ENCODE assay signal across 10 cellular contexts in the genomic region with DNA sequence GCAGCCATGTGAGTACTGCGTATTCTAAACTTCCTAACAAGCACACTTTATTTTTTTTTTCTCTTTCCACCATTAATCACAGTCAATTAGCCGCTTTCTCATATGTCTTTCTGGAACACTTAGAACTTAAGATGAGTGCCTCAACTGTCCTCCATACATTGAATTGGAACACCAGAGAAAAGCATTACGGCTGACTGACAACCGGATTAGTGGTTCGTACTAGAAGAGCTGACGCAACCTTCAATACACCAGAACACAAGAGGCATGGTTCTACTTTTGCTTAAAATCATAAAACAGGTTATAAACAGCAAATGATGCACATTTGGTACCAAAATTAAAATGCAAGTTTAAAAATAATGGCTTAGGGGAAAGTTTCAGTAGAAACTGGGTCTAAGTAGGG. TPM values are rescaled to one million over a fixed set of nuclear protein-coding genes. Genes with fewer than 3 reads are reported as not detected.
DNase-seq lines count a peak whose midpoint lies in the region; ATAC-seq and TF ChIP-seq lines count a peak whose summit lies in the region.
"Had no signal": no experiment of that assay in that cellular context is flagged by ENCODE, and none has a peak within 500 bp of the region (broad histone marks: within the 10 kb centered on the region; RNA-seq: fewer than 3 reads in every experiment).

No MANE protein-coding gene starts in this region.

- CTCF ChIA-PET in SK-N-SH (lab: Yijun Ruan, JAX) = interaction anchor here (4.8 kb wide), 1 partner anchor 16 kb away, joined by 19 read pairs; no protein-coding TSS in a partner anchor

- H2BK12ac ChIP-seq in mesenchymal stem cell (ENCODE audit: low read length in 2 of 2) = no peak overlapping the region

- H2AFZ ChIP-seq in mesenchymal stem cell (ENCODE audit: low read depth, low read length) (no peak overlapping the region), SK-N-SH (ENCODE audit: low read depth) (no peak overlapping the region)

- H3F3A ChIP-seq in SK-N-SH (replicated peaks; ENCODE audit: insufficient read depth) = no peaks in the 10 kb centered on the region

- WGBS in mesenchymal stem cell = 50% methylated on average over 3 of the region's 6 CpGs
- 11% methylated on average over 6 of the region's 6 CpGs for WGBS in SK-N-SH (ENCODE audit: low lambda C conversion rate)

- H3K18ac ChIP-seq in mesenchymal stem cell (ENCODE audit: low read depth in 1 of 2, low read length in 2 of 2) = no peak overlapping the region

- H2BK120ac ChIP-seq in mesenchymal stem cell (ENCODE audit: low read depth, low read length) = no peak overlapping the region

- H3K4me3 ChIP-seq in MG63 = peak overlapping the region; percentile 58
- H3K4me3 ChIP-seq in choroid plexus epithelial cell (ENCODE audit: low read depth, low read length) = peak overlapping the region; percentile 71
- H3K4me3 ChIP-seq in mesenchymal stem cell (ENCODE audit: insufficient read depth in 1 of 2, low read depth in 1 of 2, low read length in 2 of 2) = peak overlapping the region in 1 of 2 experiments; percentile 84
- peak overlapping the region; percentile 83 for H3K4me3 ChIP-seq in thoracic aorta
- H3K4me3 ChIP-seq in SK-N-SH (ENCODE audit: low read depth in 2 of 2, low read length in 1 of 2) = no peak overlapping the region

- no peak overlapping the region for H3K4ac ChIP-seq in mesenchymal stem cell (ENCODE audit: low read depth in 1 of 2, low read length in 2 of 2)

- TF ChIP-seq CTCF in choroid plexus epithelial cell (conservative IDR thresholded peaks at IDR 0.05; ENCODE audit: low read depth, low read length) = no peak
- TF ChIP-seq CTCF in thoracic aorta (IDR thresholded peaks at IDR 0.05) = no peak
- no peak for TF ChIP-seq CTCF in SK-N-SH (IDR thresholded peaks at IDR 0.05)

- H3K27ac ChIP-seq in mesenchymal stem cell (ENCODE audit: low read length, poor library complexity, severe bottlenecking) (no peak overlapping the region), thoracic aorta (peak overlapping the region; percentile 38 to 86), SK-N-SH (ENCODE audit: low read depth in 2 of 2, low read length in 1 of 2) (no peak overlapping the region)

- TF ChIP-seq RAD21 in SK-N-SH (IDR thresholded peaks at IDR 0.05; ENCODE audit: low read length) = no peak

- H3K36me3 ChIP-seq in MG63 = no peaks in the 10 kb centered on the region
- no peaks in the 10 kb centered on the region for H3K36me3 ChIP-seq in mesenchymal stem cell (ENCODE audit: control insufficient read depth in 1 of 2, insufficient read depth in 2 of 2, low read depth in 1 of 2, low read length in 2 of 2)
- no peaks in the 10 kb centered on the region for H3K36me3 ChIP-seq in thoracic aorta
- no peaks in the 10 kb centered on the region for H3K36me3 ChIP-seq in SK-N-SH (replicated peaks in 1 of 2; ENCODE audit: control insufficient read depth in 1 of 2, insufficient read depth in 2 of 2, low read length in 1 of 2)

- no peak for TF ChIP-seq EP300 in SK-N-SH (IDR thresholded peaks at IDR 0.05; ENCODE audit: borderline replicate concordance in 1 of 2, low read depth in 1 of 2, low read length in 1 of 2)

- intact Hi-C loops in posterior vena cava (cut with DNase I) = no loop called here

- no peak for ATAC-seq in thoracic aorta (ENCODE audit: insufficient number of reproducible peaks, low FRiP score, low read depth)

- H3K79me2 ChIP-seq in SK-N-SH (ENCODE audit: insufficient read depth) = no peaks in the 10 kb centered on the region

- no peak overlapping the region for H4K91ac ChIP-seq in mesenchymal stem cell (ENCODE audit: low read length)

- H3K4me2 ChIP-seq in mesenchymal stem cell (ENCODE audit: low read length, poor library complexity, severe bottlenecking) (no peak overlapping the region), SK-N-SH (no peak overlapping the region)

- POLR2A ChIA-PET in SK-N-SH (lab: Yijun Ruan, JAX) = no interaction called here

- H3K4me1 ChIP-seq in mesenchymal stem cell (ENCODE audit: control insufficient read depth, insufficient read depth, low read depth, low read length) = no peaks in the 10 kb centered on the region
- H3K4me1 ChIP-seq in thoracic aorta (ENCODE audit: control insufficient read depth in 1 of 2, low read depth in 2 of 2) = peaks cover 0 to 6% of the 10 kb centered on the region in 2 donors
- peaks cover 0 to 6% of the 10 kb centered on the region in 2 experiments; a peak in 2 of 4 replicates for H3K4me1 ChIP-seq in SK-N-SH (ENCODE audit: control insufficient read depth in 1 of 2, insufficient read depth in 2 of 2, low read depth in 1 of 2, low read length in 1 of 2)

- no peak overlapping the region for H4K8ac ChIP-seq in mesenchymal stem cell (ENCODE audit: low read length)

- no peaks in the 10 kb centered on the region for H3K79me1 ChIP-seq in mesenchymal stem cell (replicated peaks; ENCODE audit: low read length, poor library complexity, severe bottlenecking)

- H3K9me2 ChIP-seq in SK-N-SH = no peaks in the 10 kb centered on the region

- no peak overlapping the region for H2AK5ac ChIP-seq in mesenchymal stem cell (ENCODE audit: low read length, severe bottlenecking)

- H3K27me3 ChIP-seq in MG63 (no peaks in the 10 kb centered on the region), mesenchymal stem cell (ENCODE audit: control insufficient read depth in 1 of 2, insufficient read depth in 1 of 2, low read length in 2 of 2) (no peaks in the 10 kb centered on the region), thoracic aorta (replicated peaks; ENCODE audit: insufficient read depth) (no peaks in the 10 kb centered on the region), SK-N-SH (ENCODE audit: insufficient read depth) (peaks cover 38% of the 10 kb centered on the region)

- H3K9me3 ChIP-seq in MG63 (no peaks in the 10 kb centered on the region), mesenchymal stem cell (ENCODE audit: control insufficient read depth, low read length) (no peaks in the 10 kb centered on the region), thoracic aorta (no peaks in the 10 kb centered on the region), SK-N-SH (no peaks in the 10 kb centered on the region)

- H3K23ac ChIP-seq in mesenchymal stem cell (ENCODE audit: low read length in 2 of 2) = no peak overlapping the region

- DNase-seq in MG63 (no peak), choroid plexus epithelial cell (ENCODE audit: low read depth) (peak; percentile 12), mesenchymal stem cell (peak; percentile 34), thoracic aorta (ENCODE audit: low spot score) (no peak), NCI-H446 (lab: John Stamatoyannopoulos, UW) (no peak), SK-N-SH (no peak), posterior vena cava (ENCODE audit: low spot score) (no peak)
- DNase-seq in activated CD4-positive, CD25-positive, alpha-beta regulatory T cell treated with anti-CD3 and anti-CD28 coated beads, Interleukin-2, amount 50 U/mL, for 72 hours = no peak
- DNase-seq: NCI-H1092 treated with DMSO at 0.1 percent for 48 hours had no signal

- H4K20me1 ChIP-seq in SK-N-SH (ENCODE audit: insufficient read depth) = no peaks in the 10 kb centered on the region

- H2BK15ac ChIP-seq in mesenchymal stem cell (ENCODE audit: low read depth, poor library complexity, severe bottlenecking) = no peak overlapping the region

- no peak overlapping the region for H3K14ac ChIP-seq in mesenchymal stem cell (ENCODE audit: low read length in 2 of 2)

- H3K9ac ChIP-seq in mesenchymal stem cell (ENCODE audit: low read length) (peak overlapping the region; percentile 90), SK-N-SH (no peak overlapping the region)

- no peak overlapping the region for H2BK5ac ChIP-seq in mesenchymal stem cell (ENCODE audit: low read depth, low read length, poor library complexity, severe bottlenecking)

TF ChIP-seq in SK-N-SH, 30 proteins besides CTCF, POLR2A, EP300 and RAD21:
- TF ChIP-seq RCOR1 (IDR thresholded peaks at IDR 0.05; ENCODE audit: low read length) = no peak
- no peak for TF ChIP-seq MXI1 (IDR thresholded peaks at IDR 0.05; ENCODE audit: low read depth, low read length)
- no peak for TF ChIP-seq JUND (IDR thresholded peaks at IDR 0.05)
- TF ChIP-seq, protein P1, sequence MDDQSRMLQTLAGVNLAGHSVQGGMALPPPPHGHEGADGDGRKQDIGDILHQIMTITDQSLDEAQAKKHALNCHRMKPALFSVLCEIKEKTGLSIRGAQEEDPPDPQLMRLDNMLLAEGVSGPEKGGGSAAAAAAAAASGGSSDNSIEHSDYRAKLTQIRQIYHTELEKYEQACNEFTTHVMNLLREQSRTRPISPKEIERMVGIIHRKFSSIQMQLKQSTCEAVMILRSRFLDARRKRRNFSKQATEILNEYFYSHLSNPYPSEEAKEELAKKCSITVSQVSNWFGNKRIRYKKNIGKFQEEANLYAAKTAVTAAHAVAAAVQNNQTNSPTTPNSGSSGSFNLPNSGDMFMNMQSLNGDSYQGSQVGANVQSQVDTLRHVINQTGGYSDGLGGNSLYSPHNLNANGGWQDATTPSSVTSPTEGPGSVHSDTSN (IDR thresholded peaks at IDR 0.05) = no peak
- TF ChIP-seq, protein P2, sequence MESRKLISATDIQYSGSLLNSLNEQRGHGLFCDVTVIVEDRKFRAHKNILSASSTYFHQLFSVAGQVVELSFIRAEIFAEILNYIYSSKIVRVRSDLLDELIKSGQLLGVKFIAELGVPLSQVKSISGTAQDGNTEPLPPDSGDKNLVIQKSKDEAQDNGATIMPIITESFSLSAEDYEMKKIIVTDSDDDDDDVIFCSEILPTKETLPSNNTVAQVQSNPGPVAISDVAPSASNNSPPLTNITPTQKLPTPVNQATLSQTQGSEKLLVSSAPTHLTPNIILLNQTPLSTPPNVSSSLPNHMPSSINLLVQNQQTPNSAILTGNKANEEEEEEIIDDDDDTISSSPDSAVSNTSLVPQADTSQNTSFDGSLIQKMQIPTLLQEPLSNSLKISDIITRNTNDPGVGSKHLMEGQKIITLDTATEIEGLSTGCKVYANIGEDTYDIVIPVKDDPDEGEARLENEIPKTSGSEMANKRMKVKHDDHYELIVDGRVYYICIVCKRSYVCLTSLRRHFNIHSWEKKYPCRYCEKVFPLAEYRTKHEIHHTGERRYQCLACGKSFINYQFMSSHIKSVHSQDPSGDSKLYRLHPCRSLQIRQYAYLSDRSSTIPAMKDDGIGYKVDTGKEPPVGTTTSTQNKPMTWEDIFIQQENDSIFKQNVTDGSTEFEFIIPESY (IDR thresholded peaks at IDR 0.05; ENCODE audit: borderline replicate concordance, low read depth) = no peak

RNA-seq across cellular contexts. Expression of a gene that starts 3.3 kb away (rescaled TPM):
- 4.3 and 5.7 TPM in 2 replicates for total RNA-seq in MG63 (2014; rRNA removed; shearing (Covaris generic); ENCODE audit: low replicate concordance)
- 13.1 TPM for polyA plus RNA-seq in mesenchymal stem cell (2013, experiment 1 of 2)
- 14.2 TPM for polyA plus RNA-seq in mesenchymal stem cell (2013, experiment 2 of 2)
- total RNA-seq in thoracic aorta (100 to 1,000 TPM; 189 to 366 TPM), posterior vena cava (100 to 1,000 TPM; 139 to 305 TPM)
- 0.02 TPM in 2 replicates for polyA plus RNA-seq in SK-N-SH (2012; rRNA removed)
- 0.01 and 0.04 TPM in 2 replicates for polyA plus RNA-seq in SK-N-SH (2012; cell fraction: cytosol; rRNA removed)
- not detected in 2 replicates for polyA plus RNA-seq in SK-N-SH (2012; cell fraction: nucleus; rRNA removed)
- total RNA-seq: G401 had no signal

Comparison
In these comparisons a context has a peak if more than half of its experiments do, and no peak if none do; other contexts are left out.
1. DNase-seq: peak in choroid plexus epithelial cell (single experiment) and mesenchymal stem cell (single experiment); none in MG63 (single experiment), thoracic aorta (single experiment), NCI-H446 (0 of 2), SK-N-SH (single experiment), posterior vena cava (single experiment) and activated CD4-positive, CD25-positive, alpha-beta regulatory T cell treated with anti-CD3 and anti-CD28 coated beads, Interleukin-2, amount 50 U/mL, for 72 hours (single experiment).
2. H3K4me3 ChIP-seq: peak in MG63 (single experiment), choroid plexus epithelial cell (single experiment) and thoracic aorta (single experiment); none in SK-N-SH (0 of 2).
3. H3K27ac ChIP-seq: peak in thoracic aorta (2 of 2); none in mesenchymal stem cell (single experiment) and SK-N-SH (0 of 2).
4. RNA of a gene that starts 3.3 kb away (total RNA-seq): 189 to 366 TPM in thoracic aorta and 139 to 305 TPM in posterior vena cava; 4.3 to 5.7 TPM in MG63; every median in the first group is over 10 times any median in the second.